Comparison of ENCODE assay signal across 8 cellular contexts in the genomic region with DNA sequence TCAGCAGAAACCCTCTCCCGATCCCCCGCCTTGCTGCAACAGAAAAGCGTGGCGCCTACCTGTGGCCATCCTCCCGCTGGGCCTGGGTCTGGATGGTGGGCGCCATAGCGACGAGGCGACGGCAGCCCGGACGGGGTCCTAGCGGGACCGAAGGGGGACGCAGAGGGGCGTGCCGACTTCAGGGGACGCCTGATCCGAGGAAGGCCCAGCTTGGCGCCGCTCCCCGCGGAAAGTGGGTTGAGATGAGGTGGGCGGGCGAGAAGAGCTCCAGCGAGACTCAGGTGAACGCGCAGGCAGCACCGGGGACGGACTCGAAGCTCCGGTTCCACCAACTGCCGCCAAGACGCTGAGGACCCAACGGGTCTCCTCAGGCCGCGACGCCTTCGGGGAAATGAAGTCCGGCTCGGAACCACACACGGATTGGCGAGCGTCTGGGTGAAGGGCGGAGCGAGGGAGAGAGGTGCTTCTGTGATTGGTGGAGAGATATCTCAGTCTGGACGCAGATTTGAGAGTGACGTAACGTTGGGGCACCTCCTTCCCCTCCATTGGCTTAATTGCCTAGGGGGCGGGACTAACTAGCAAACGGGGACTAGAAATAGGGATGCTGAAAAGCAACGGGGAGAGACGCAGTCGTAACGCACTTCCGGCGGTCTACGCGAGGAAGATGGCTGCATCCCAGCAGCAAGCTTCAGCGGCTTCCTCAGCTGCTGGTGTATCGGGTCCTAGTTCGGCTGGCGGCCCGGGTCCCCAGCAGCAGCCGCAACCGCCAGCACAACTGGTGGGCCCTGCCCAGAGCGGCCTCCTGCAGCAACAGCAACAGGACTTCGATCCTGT. TPM values are rescaled to one million over a fixed set of nuclear protein-coding genes. Genes with fewer than 3 reads are reported as not detected.
DNase-seq lines count a peak whose midpoint lies in the region; ATAC-seq and TF ChIP-seq lines count a peak whose summit lies in the region.

A gene with protein sequence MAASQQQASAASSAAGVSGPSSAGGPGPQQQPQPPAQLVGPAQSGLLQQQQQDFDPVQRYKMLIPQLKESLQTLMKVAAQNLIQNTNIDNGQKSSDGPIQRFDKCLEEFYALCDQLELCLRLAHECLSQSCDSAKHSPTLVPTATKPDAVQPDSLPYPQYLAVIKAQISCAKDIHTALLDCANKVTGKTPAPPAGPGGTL (plus strand): TSS at position 620 of the 834 bp plus-strand sequence. CDS start 45 bp downstream, at position 665.
A gene (minus strand): TSS at position 348 of the 834 bp plus-strand sequence. CDS start 242 bp downstream, at position 106.

- H3K4me1 ChIP-seq in Panc1 (ENCODE audit: control insufficient read depth, insufficient read depth, low read length) (peaks cover 24% of the 10 kb centered on the region), esophagus (ENCODE audit: control insufficient read depth in 2 of 2, insufficient read depth in 2 of 2, low read length in 1 of 2) (peaks cover 0 to 9% of the 10 kb centered on the region in 2 donors), mucosa of stomach (ENCODE audit: control insufficient read depth, insufficient read depth, low read length) (peaks cover 16% of the 10 kb centered on the region)

- no peaks in the 10 kb centered on the region for H3K9me3 Mint-ChIP-seq in activated T-cell treated with anti-CD3 and anti-CD28 coated beads, Interleukin-2, amount 50 U/mL, for 4 hours

- peak within 1 kb of the TSS; percentile 99 for H3K4me3 Mint-ChIP-seq in activated T-cell treated with anti-CD3 and anti-CD28 coated beads, Interleukin-2, amount 50 U/mL, for 4 hours

- H3K27ac ChIP-seq in Panc1 (ENCODE audit: low read length) (peak within 1 kb of the TSS; percentile 86), esophagus (ENCODE audit: low read depth in 2 of 2, low read length in 1 of 2) (peak within 1 kb of the TSS; percentile 97 to 98)

- H3K4me3 ChIP-seq in Panc1 (ENCODE audit: low read depth in 2 of 2, low read length in 2 of 2) = peak within 1 kb of the TSS; percentile 39 to 51
- peak within 1 kb of the TSS; percentile 82 to 84 for H3K4me3 ChIP-seq in esophagus (ENCODE audit: low read depth in 1 of 2, low read length in 2 of 2)
- peak within 1 kb of the TSS; percentile 87 for H3K4me3 ChIP-seq in mucosa of stomach (ENCODE audit: low read length)

- H3K4me1 Mint-ChIP-seq in activated T-cell treated with anti-CD3 and anti-CD28 coated beads, Interleukin-2, amount 50 U/mL, for 4 hours (ENCODE audit: low read depth) = peaks cover 37% of the 10 kb centered on the region

- H3K27me3 ChIP-seq in Panc1 (ENCODE audit: control insufficient read depth, insufficient read depth, low read length) (no peaks in the 10 kb centered on the region), esophagus (ENCODE audit: control insufficient read depth in 1 of 2, insufficient read depth in 2 of 2, low read length in 2 of 2) (no peaks in the 10 kb centered on the region), mucosa of stomach (ENCODE audit: control insufficient read depth, insufficient read depth, low read length) (no peaks in the 10 kb centered on the region)

- peaks cover 53% of the 10 kb centered on the region for H3K36me3 ChIP-seq in Panc1 (ENCODE audit: control insufficient read depth, insufficient read depth, low read length)
- H3K36me3 ChIP-seq in esophagus (ENCODE audit: control insufficient read depth in 2 of 2, insufficient read depth in 2 of 2, low read length in 1 of 2) = peaks cover 4 to 30% of the 10 kb centered on the region in 2 donors
- peaks cover 24% of the 10 kb centered on the region for H3K36me3 ChIP-seq in mucosa of stomach (ENCODE audit: control insufficient read depth, insufficient read depth, low read length)

- no peak for TF ChIP-seq CTCF in Panc1 (IDR thresholded peaks at IDR 0.05)

- peak; percentile 83 for ATAC-seq in GM21723 (IDR thresholded peaks at IDR 0.05; ENCODE audit: unreplicated experiment)
- peak; percentile 96 for ATAC-seq in Panc1
- ATAC-seq in activated T-cell treated with anti-CD3 and anti-CD28 coated beads, Interleukin-2, amount 50 U/mL, for 4 hours = peak; percentile 96

- H3K27me3 Mint-ChIP-seq in activated T-cell treated with anti-CD3 and anti-CD28 coated beads, Interleukin-2, amount 50 U/mL, for 4 hours (ENCODE audit: low read depth) = no peaks in the 10 kb centered on the region

- in situ Hi-C loops in Panc1 (cut with HindIII; ENCODE audit: low pct_unique_long_range_greater_than_20kb, low sequenced_read_pairs) = loop anchor here (5.0 to 10.0 kb wide), 8 partner anchors 36 to 901 kb away; a partner anchor contains a TSS

- POLR2A ChIA-PET in Panc1 (lab: Charles Lee) = interaction anchor here (0.5 to 6.4 kb wide), 49 partner anchors 8 to 893 kb away, joined by 3 to 145 read pairs (median 6); a partner anchor contains a TSS

- DNase-seq in DMS53 treated with DMSO at 0.1 percent for 48 hours (lab: John Stamatoyannopoulos, UW; ENCODE audit: unreplicated experiment) (peak; percentile 100), KG1 (lab: John Stamatoyannopoulos, UW) (peak; percentile 90), Panc1 (ENCODE audit: low read depth, low spot score) (peak; percentile 100)
- DNase-seq in activated T-cell treated with anti-CD3 and anti-CD28 coated beads, Interleukin-2, amount 50 U/mL, for 4 hours = peak; percentile 93
- DNase-seq in stimulated activated CD8-positive, alpha-beta memory T cell treated with anti-CD3 and anti-CD28 coated beads, Interleukin-7, amount 100 ng/mL, for 1 hour (ENCODE audit: low read depth in 2 of 2) = peak; percentile 81 to 84

- intact Hi-C loops in Panc1 (cut with micrococcal nuclease; ENCODE audit: unreplicated experiment) = loop anchor here (1.0 kb wide), 2 partner anchors 21 to 49 kb away; a partner anchor contains a TSS

- no TSS peak for BruUV-seq in Panc1 (replicated peaks; lab: Mats Ljungman, UMichigan)

- peaks cover 36% of the 10 kb centered on the region for H3K36me3 Mint-ChIP-seq in activated T-cell treated with anti-CD3 and anti-CD28 coated beads, Interleukin-2, amount 50 U/mL, for 4 hours (ENCODE audit: insufficient read depth)

- H3K9ac ChIP-seq in mucosa of stomach (ENCODE audit: low read length) = peak within 1 kb of the TSS; percentile 98

- CTCF ChIA-PET in Panc1 (lab: Charles Lee) = interaction anchor here (0.6 to 2.2 kb wide), 23 partner anchors 8 to 455 kb away, joined by 3 to 26 read pairs (median 4); a partner anchor contains a TSS

- WGBS in esophagus, 2 donors = 0% methylated on average over 68 of the region's 68 CpGs

- H3K9me3 ChIP-seq in Panc1 (ENCODE audit: control insufficient read depth, insufficient read depth, low read depth, low read length) (no peaks in the 10 kb centered on the region), esophagus (ENCODE audit: control insufficient read depth in 2 of 2, insufficient read depth in 1 of 2, low read depth in 1 of 2, low read length in 1 of 2) (no peaks in the 10 kb centered on the region), mucosa of stomach (ENCODE audit: control insufficient read depth, low read length) (no peaks in the 10 kb centered on the region)

RNA-seq across cellular contexts. Expression of the first gene that starts in this region (rescaled TPM):
- 739 TPM for total RNA-seq in Panc1 (2021; ENCODE audit: unreplicated experiment)
- 764 TPM for polyA plus RNA-seq in Panc1 (2012; ENCODE audit: insufficient read length)
- 10 to 100 TPM; 39.5 to 43.1 (median 39.7) TPM for total RNA-seq in activated T-cell treated with anti-CD3 and anti-CD28 coated beads, Interleukin-2, amount 50 U/mL, for 4 hours
- polyA plus RNA-seq in esophagus = 10 to 100 TPM; 15.6 to 22.7 TPM

RNA-seq across cellular contexts. Expression of the second gene that starts in this region (rescaled TPM):
- total RNA-seq in Panc1 (2021; ENCODE audit: unreplicated experiment) = 901 TPM
- 1,335 TPM for polyA plus RNA-seq in Panc1 (2012; ENCODE audit: insufficient read length)
- 10 to 100 TPM; 48.0 to 50.8 (median 50.2) TPM for total RNA-seq in activated T-cell treated with anti-CD3 and anti-CD28 coated beads, Interleukin-2, amount 50 U/mL, for 4 hours
- 10 to 100 TPM; 41.8 to 43.0 TPM for polyA plus RNA-seq in esophagus

Comparison
In these comparisons a context has a peak if more than half of its experiments do, and no peak if none do; other contexts are left out.
1. Peak in every context shown above with its lines: DNase-seq, ATAC-seq, H3K4me3 ChIP-seq and H3K27ac ChIP-seq.
2. RNA of the first gene that starts in this region (total RNA-seq): 739 TPM in Panc1 (single experiment); 39.5 to 43.1 TPM in activated T-cell treated with anti-CD3 and anti-CD28 coated beads, Interleukin-2, amount 50 U/mL, for 4 hours; every median in the first group is over 10 times any median in the second.
3. RNA of the second gene that starts in this region (total RNA-seq): 901 TPM in Panc1 (single experiment); 48.0 to 50.8 TPM in activated T-cell treated with anti-CD3 and anti-CD28 coated beads, Interleukin-2, amount 50 U/mL, for 4 hours; every median in the first group is over 10 times any median in the second.